ENCODE assay signal across 1 cellular context in genomic region chr7:2603388-2603965, GRCh38.
TF ChIP-seq lines count a peak whose summit lies in the region.

No MANE protein-coding gene starts in this region.

TF ChIP-seq in H1, 55 proteins besides CTCF, POLR2A, EP300 and RAD21:
- TF ChIP-seq CTBP2 (IDR thresholded peaks at IDR 0.05; ENCODE audit: borderline replicate concordance, insufficient read depth, insufficient read length, low read length) (no peak), EGR1 (IDR thresholded peaks at IDR 0.05; ENCODE audit: borderline replicate concordance, low read depth, low read length) (no peak), TBP (IDR thresholded peaks at IDR 0.05; ENCODE audit: low read depth, low read length) (no peak), SAP30 (IDR thresholded peaks at IDR 0.05; ENCODE audit: insufficient read depth, insufficient replicate concordance, low read length) (no peak), BRCA1 (IDR thresholded peaks at IDR 0.05; ENCODE audit: low read depth, low read length) (no peak), PHF8 (conservative IDR thresholded peaks at IDR 0.05; ENCODE audit: low read depth, low read length) (no peak), CBX8 (IDR thresholded peaks at IDR 0.05; ENCODE audit: borderline replicate concordance, low read depth, low read length) (no peak), SP4 (IDR thresholded peaks at IDR 0.05; ENCODE audit: low read length) (no peak), RXRA (IDR thresholded peaks at IDR 0.05; ENCODE audit: insufficient read depth, low read depth, low read length) (no peak), CEBPB (IDR thresholded peaks at IDR 0.05; ENCODE audit: low read depth, low read length) (no peak), GTF2F1 (IDR thresholded peaks at IDR 0.05; ENCODE audit: borderline replicate concordance, low read depth, low read length) (no peak), YY1 (IDR thresholded peaks at IDR 0.05; ENCODE audit: low read depth, low read length) (no peak), SP1 (IDR thresholded peaks at IDR 0.05; ENCODE audit: low read depth, low read length) (no peak)
- TF ChIP-seq, protein P1, sequence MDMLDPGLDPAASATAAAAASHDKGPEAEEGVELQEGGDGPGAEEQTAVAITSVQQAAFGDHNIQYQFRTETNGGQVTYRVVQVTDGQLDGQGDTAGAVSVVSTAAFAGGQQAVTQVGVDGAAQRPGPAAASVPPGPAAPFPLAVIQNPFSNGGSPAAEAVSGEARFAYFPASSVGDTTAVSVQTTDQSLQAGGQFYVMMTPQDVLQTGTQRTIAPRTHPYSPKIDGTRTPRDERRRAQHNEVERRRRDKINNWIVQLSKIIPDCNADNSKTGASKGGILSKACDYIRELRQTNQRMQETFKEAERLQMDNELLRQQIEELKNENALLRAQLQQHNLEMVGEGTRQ (IDR thresholded peaks at IDR 0.05; ENCODE audit: low read length): no peak
